ENCODE assay signal across 8 cellular contexts in the genomic region with DNA sequence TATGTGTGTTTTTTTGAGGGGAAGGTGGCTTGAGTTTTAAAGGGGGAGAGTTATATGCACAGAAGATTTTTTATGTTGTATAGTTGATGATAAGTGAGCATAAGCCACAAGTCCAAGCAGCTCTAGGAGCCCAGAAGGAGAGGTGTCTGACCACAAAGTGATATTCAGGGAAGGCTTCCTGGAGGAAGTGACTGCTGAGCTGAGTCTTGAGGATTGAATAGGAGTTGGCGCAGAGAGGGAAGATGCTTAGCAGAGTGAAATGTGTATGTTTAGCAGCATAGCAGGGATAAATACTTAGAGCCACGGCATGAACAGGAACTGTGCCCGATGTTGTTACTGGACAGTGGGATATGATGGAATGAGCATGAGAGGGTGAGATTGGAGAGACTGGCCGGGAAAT.
"Had no signal": no experiment of that assay in that cellular context is flagged by ENCODE, and none has a peak within 500 bp of the region (broad histone marks: within the 10 kb centered on the region; RNA-seq: fewer than 3 reads in every experiment).

No MANE protein-coding gene starts in this region.

- H3K4me3 ChIP-seq: GM23248 had no signal

- H3K27ac ChIP-seq: GM23248, HL-60, KMS-11 had no signal

- H2AFZ ChIP-seq: GM23248 had no signal

- DNase-seq: GM23248, GOT3, H7, HCEC 1CT, IMR-90, KBM-7 had no signal

- H3K9ac ChIP-seq: GM23248, KMS-11 had no signal

- H3K4me2 ChIP-seq: KMS-11 had no signal
